In the genomic region with DNA sequence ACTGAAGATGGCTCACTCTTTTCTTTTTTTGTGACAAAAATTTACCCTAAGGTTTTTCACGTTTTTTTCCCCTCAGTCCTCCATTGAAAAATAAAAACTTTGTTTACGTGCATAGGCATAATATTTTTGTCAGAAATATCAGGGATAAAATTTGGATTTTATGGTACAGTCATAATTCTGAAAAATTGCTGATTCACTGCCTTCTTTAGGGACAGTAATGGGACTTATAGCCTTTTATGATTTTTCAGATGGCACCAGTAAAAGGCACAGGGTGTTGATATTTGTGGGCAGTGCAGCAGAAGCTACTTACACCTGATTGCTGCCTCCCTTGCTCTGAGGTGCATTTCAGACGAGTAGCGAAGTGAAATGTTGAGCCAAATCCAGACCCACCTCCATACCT, we compare ENCODE assay signal across 1 cellular context.
TF ChIP-seq lines count a peak whose summit lies in the region.

No MANE protein-coding gene starts in this region.

TF ChIP-seq in GM23338, 12 proteins besides CTCF, POLR2A, EP300 and RAD21 (continued from another document):
- TF ChIP-seq, protein P1, sequence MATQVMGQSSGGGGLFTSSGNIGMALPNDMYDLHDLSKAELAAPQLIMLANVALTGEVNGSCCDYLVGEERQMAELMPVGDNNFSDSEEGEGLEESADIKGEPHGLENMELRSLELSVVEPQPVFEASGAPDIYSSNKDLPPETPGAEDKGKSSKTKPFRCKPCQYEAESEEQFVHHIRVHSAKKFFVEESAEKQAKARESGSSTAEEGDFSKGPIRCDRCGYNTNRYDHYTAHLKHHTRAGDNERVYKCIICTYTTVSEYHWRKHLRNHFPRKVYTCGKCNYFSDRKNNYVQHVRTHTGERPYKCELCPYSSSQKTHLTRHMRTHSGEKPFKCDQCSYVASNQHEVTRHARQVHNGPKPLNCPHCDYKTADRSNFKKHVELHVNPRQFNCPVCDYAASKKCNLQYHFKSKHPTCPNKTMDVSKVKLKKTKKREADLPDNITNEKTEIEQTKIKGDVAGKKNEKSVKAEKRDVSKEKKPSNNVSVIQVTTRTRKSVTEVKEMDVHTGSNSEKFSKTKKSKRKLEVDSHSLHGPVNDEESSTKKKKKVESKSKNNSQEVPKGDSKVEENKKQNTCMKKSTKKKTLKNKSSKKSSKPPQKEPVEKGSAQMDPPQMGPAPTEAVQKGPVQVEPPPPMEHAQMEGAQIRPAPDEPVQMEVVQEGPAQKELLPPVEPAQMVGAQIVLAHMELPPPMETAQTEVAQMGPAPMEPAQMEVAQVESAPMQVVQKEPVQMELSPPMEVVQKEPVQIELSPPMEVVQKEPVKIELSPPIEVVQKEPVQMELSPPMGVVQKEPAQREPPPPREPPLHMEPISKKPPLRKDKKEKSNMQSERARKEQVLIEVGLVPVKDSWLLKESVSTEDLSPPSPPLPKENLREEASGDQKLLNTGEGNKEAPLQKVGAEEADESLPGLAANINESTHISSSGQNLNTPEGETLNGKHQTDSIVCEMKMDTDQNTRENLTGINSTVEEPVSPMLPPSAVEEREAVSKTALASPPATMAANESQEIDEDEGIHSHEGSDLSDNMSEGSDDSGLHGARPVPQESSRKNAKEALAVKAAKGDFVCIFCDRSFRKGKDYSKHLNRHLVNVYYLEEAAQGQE (IDR thresholded peaks at IDR 0.05; ENCODE audit: unreplicated experiment) = no peak
- no peak for TF ChIP-seq ZNF114 (CRISPR knock-in tag; IDR thresholded peaks at IDR 0.05)
- TF ChIP-seq ZNF462 (CRISPR knock-in tag; IDR thresholded peaks at IDR 0.05) = no peak
- no peak for TF ChIP-seq EZH2 (IDR thresholded peaks at IDR 0.05; ENCODE audit: low read depth, unreplicated experiment)
- no peak for TF ChIP-seq JUNB (IDR thresholded peaks at IDR 0.05; ENCODE audit: unreplicated experiment)
- TF ChIP-seq POLR2AphosphoS5 (IDR thresholded peaks at IDR 0.05; ENCODE audit: low read depth) = no peak
- no peak for TF ChIP-seq ETS1 (IDR thresholded peaks at IDR 0.05)
- no peak for TF ChIP-seq STAT1 (IDR thresholded peaks at IDR 0.05; ENCODE audit: unreplicated experiment)
- no peak for TF ChIP-seq CREB1 (CRISPR knock-in tag; IDR thresholded peaks at IDR 0.05; ENCODE audit: low read depth)
